24 cellular contexts compared by ENCODE assay signal in the genomic region with DNA sequence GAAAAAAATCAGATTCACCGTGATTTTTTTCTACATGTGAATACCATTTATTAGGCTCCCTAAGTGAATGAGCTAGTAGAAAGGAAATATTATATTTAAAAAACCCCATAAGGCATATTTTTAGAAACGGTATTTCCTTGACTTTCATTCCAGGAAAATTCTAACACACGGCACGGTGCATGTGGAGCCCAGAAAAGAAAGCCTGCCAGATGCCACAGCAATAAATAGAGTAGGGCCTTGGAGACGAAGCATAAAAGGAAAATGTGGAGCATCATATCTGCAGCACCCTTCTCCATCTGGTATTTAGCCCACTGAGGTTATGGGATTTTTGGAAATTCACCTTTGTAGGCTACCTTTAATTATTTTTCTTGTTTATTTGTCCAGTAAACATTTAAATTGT.
DNase-seq lines count a peak whose midpoint lies in the region; ATAC-seq and TF ChIP-seq lines count a peak whose summit lies in the region.
"Had no signal": no experiment of that assay in that cellular context is flagged by ENCODE, and none has a peak within 500 bp of the region (broad histone marks: within the 10 kb centered on the region; RNA-seq: fewer than 3 reads in every experiment).

No MANE protein-coding gene starts in this region.

- H3K4me3 ChIP-seq in stomach smooth muscle (ENCODE audit: low read length in 2 of 2), result no peak overlapping the region
- no peak overlapping the region for H3K4me3 ChIP-seq in spleen
- H3K4me3 ChIP-seq: esophagus squamous epithelium, skin epidermis, transverse colon had no signal

- H3K27me3 ChIP-seq in stomach smooth muscle (ENCODE audit: control insufficient read depth in 1 of 2, insufficient read depth in 2 of 2, low read length in 2 of 2), result no peaks in the 10 kb centered on the region
- H3K27me3 ChIP-seq in spleen (replicated peaks in 1 of 7), result peaks cover 0 to 9% (median 0%) of the 10 kb centered on the region in 7 donors
- H3K27me3 ChIP-seq: esophagus squamous epithelium, transverse colon had no signal

- H3K36me3 ChIP-seq in stomach smooth muscle (ENCODE audit: control insufficient read depth in 2 of 2, insufficient read depth in 2 of 2, low read length in 2 of 2) (no peaks in the 10 kb centered on the region), spleen (no peaks in the 10 kb centered on the region)
- H3K36me3 ChIP-seq: esophagus squamous epithelium, transverse colon had no signal

- H3K27ac ChIP-seq in stomach smooth muscle (ENCODE audit: low read length) (peak overlapping the region; percentile 6), spleen (no peak overlapping the region)
- H3K27ac ChIP-seq: esophagus squamous epithelium, parathyroid adenoma, skin epidermis had no signal

- 20 to 30% (median 27%) methylated on average over 5 of the region's 5 CpGs for WGBS in spleen, 5 donors

- no peak for TF ChIP-seq CTCF in spleen (IDR thresholded peaks at IDR 0.05 in 8 of 11, conservative IDR thresholded peaks at IDR 0.05 in 3 of 11)

- intact Hi-C loops in posterior vena cava (cut with DNase I), result no loop called here
- intact Hi-C loops in spleen (cut with DNase I; ENCODE audit: low total_unique reads), result no loop called here

- ATAC-seq in GM18498 (IDR thresholded peaks at IDR 0.05; ENCODE audit: unreplicated experiment), result no peak
- ATAC-seq: activated naive CD4-positive, alpha-beta T cell treated with anti-CD3 and anti-CD28 coated beads, Interleukin-2, amount 50 U/mL, for 72 hours; effector memory CD8-positive, alpha-beta T cell; natural killer cell treated with Interleukin-12 subunit alpha and Interleukin-12 subunit beta and Interleukin-15 and Interleukin-18, amount 100 ng/mL, for 72 hours; PC-3 had no signal

- DNase-seq in NCI-H82 (lab: John Stamatoyannopoulos, UW) (peak; percentile 6), NCI-H82 treated with DMSO at 0.1 percent for 48 hours (lab: John Stamatoyannopoulos, UW; ENCODE audit: unreplicated experiment) (no peak), cerebellar cortex (ENCODE audit: low spot score) (peak; percentile 9), medulla oblongata (ENCODE audit: extremely low spot score) (peak; percentile 40), posterior vena cava (ENCODE audit: low spot score) (no peak), spleen (no peak)
- DNase-seq: 8988T; activated CD4-positive, alpha-beta T cell treated with anti-CD3 and anti-CD28 coated beads for 4 hours; COR-L47; effector memory CD8-positive, alpha-beta T cell; esophagus squamous epithelium; HFFc6; KBM-7; NCI-H146; PC-3; stimulated activated CD4-positive, alpha-beta T cell treated with anti-CD3 and anti-CD28 coated beads, Interleukin-2, amount 100 ng/mL, for 24 hours; stimulated activated naive CD4-positive, alpha-beta T cell; transverse colon had no signal

- H3K4me1 ChIP-seq in stomach smooth muscle (ENCODE audit: control insufficient read depth, insufficient read depth, low read length), result no peaks in the 10 kb centered on the region
- H3K4me1 ChIP-seq in spleen, result peaks cover 0 to 3% (median 0%) of the 10 kb centered on the region in 6 donors
- H3K4me1 ChIP-seq: esophagus squamous epithelium, parathyroid adenoma had no signal

- H3K9ac ChIP-seq in stomach smooth muscle (ENCODE audit: low read length in 2 of 2), result no peak overlapping the region
- H3K9ac ChIP-seq: parathyroid adenoma had no signal

- TF ChIP-seq POLR2A in spleen (IDR thresholded peaks at IDR 0.05), result no peak

- H3K9me3 ChIP-seq in stomach smooth muscle (ENCODE audit: control insufficient read depth in 2 of 2, low read length in 2 of 2) (no peaks in the 10 kb centered on the region), spleen (no peaks in the 10 kb centered on the region)
- H3K9me3 ChIP-seq: esophagus squamous epithelium, transverse colon had no signal

Comparison
In these comparisons a context has a peak if more than half of its experiments do, and no peak if none do; other contexts are left out.
1. DNase-seq: peak in NCI-H82 (single experiment), cerebellar cortex (single experiment) and medulla oblongata (single experiment); none in NCI-H82 treated with DMSO at 0.1 percent for 48 hours (single experiment), posterior vena cava (single experiment) and spleen (single experiment).